Comparison of ENCODE assay signal across 7 cellular contexts in genomic region chr10:71766717-71767419, GRCh38. TPM values are rescaled to one million over a fixed set of nuclear protein-coding genes. Genes with fewer than 3 reads are reported as not detected.
A peak's percentile ranks its signal among the peaks of the same experiment; 100 is the strongest.
DNase-seq lines count a peak whose midpoint lies in the region; ATAC-seq and TF ChIP-seq lines count a peak whose summit lies in the region.

No MANE protein-coding gene starts in this region.

- no peak overlapping the region for H3K4ac ChIP-seq in trophoblast cell (ENCODE audit: low read depth, low read length)

- peak; percentile 67 for DNase-seq in activated CD4-positive, alpha-beta memory T cell treated with anti-CD3 and anti-CD28 coated beads, Interleukin-2, amount 10 ng/mL, durations not matched to agents 7 days and 5 days
- peak; percentile 98 for DNase-seq in fibroblast of the aortic adventitia (ENCODE audit: low read depth)
- DNase-seq in trophoblast cell: peak; percentile 97 to 98
- DNase-seq in stimulated activated CD4-positive, alpha-beta T cell treated with anti-CD3 and anti-CD28 coated beads, Interleukin-2, amount 100 ng/mL, for 48 hours: no peak
- DNase-seq in activated effector memory CD4-positive, alpha-beta T cell treated with Interleukin-2 at 50 U/mL for 16 hours: no peak

- peak overlapping the region; percentile 47 for H3K14ac ChIP-seq in trophoblast cell (ENCODE audit: low read length)

- H3K27ac ChIP-seq in HEK293 (ENCODE audit: extremely low read depth, low read depth, low read length) (no peak overlapping the region), trophoblast cell (ENCODE audit: low read depth, low read length) (peak overlapping the region; percentile 22)

- H4K12ac ChIP-seq in trophoblast cell (ENCODE audit: low read depth, low read length): no peak overlapping the region

- H3K4me1 Mint-ChIP-seq in activated CD4-positive, alpha-beta memory T cell treated with anti-CD3 and anti-CD28 coated beads, Interleukin-2, amount 10 ng/mL, durations not matched to agents 7 days and 5 days: peaks cover 85% of the 10 kb centered on the region

- H3K4me2 ChIP-seq in trophoblast cell (ENCODE audit: low read length): peak overlapping the region; percentile 22

- no peaks in the 10 kb centered on the region for H3K27me3 Mint-ChIP-seq in activated CD4-positive, alpha-beta memory T cell treated with anti-CD3 and anti-CD28 coated beads, Interleukin-2, amount 10 ng/mL, durations not matched to agents 7 days and 5 days

- peak overlapping the region; percentile 57 for H3K4me3 Mint-ChIP-seq in activated CD4-positive, alpha-beta memory T cell treated with anti-CD3 and anti-CD28 coated beads, Interleukin-2, amount 10 ng/mL, durations not matched to agents 7 days and 5 days

- H2AK5ac ChIP-seq in trophoblast cell (ENCODE audit: low read length): no peak overlapping the region

- H3K36me3 ChIP-seq in HEK293 (ENCODE audit: control insufficient read depth in 2 of 2, insufficient read depth in 1 of 2, low read length in 2 of 2): no peaks in the 10 kb centered on the region
- H3K36me3 ChIP-seq in trophoblast cell (ENCODE audit: control insufficient read depth in 1 of 2, insufficient read depth in 2 of 2, low read length in 2 of 2): no peaks in the 10 kb centered on the region

- peak overlapping the region; percentile 29 for H2BK5ac ChIP-seq in trophoblast cell (ENCODE audit: low read depth, low read length, poor library complexity)

- no peaks in the 10 kb centered on the region for H3K9me3 Mint-ChIP-seq in activated CD4-positive, alpha-beta memory T cell treated with anti-CD3 and anti-CD28 coated beads, Interleukin-2, amount 10 ng/mL, durations not matched to agents 7 days and 5 days

- TF ChIP-seq CTCF in HEK293 (tag by site-specific recombination; IDR thresholded peaks at IDR 0.05) (no peak), fibroblast of the aortic adventitia (IDR thresholded peaks at IDR 0.05; ENCODE audit: insufficient read depth, low read length) (no peak)

- H4K8ac ChIP-seq in trophoblast cell (ENCODE audit: low read depth, low read length): no peak overlapping the region

- peak overlapping the region; percentile 9 for H2BK120ac ChIP-seq in trophoblast cell (ENCODE audit: insufficient read depth, low read length, poor library complexity)

- H3K4me3 ChIP-seq in HEK293 (ENCODE audit: low read depth, low read length) (no peak overlapping the region), fibroblast of the aortic adventitia (ENCODE audit: low read depth, low read length) (no peak overlapping the region), trophoblast cell (ENCODE audit: low read depth, low read length) (no peak overlapping the region)

- no CpG with 5 or more reads among the region's 10 CpGs for WGBS in trophoblast cell (ENCODE audit: extremely low coverage, insufficient coverage, insufficient read length)

- H3K9me3 ChIP-seq in HEK293 (ENCODE audit: control insufficient read depth, insufficient read depth, low read depth, low read length) (no peaks in the 10 kb centered on the region), trophoblast cell (ENCODE audit: insufficient read depth, low read depth, low read length) (no peaks in the 10 kb centered on the region)

- H4K91ac ChIP-seq in trophoblast cell (ENCODE audit: low read depth, low read length): peak overlapping the region; percentile 44

- no peaks in the 10 kb centered on the region for H3K27me3 ChIP-seq in trophoblast cell (ENCODE audit: insufficient read depth, low read length)

- H3K9ac ChIP-seq in trophoblast cell (ENCODE audit: low read length): no peak overlapping the region

- CTCF ChIA-PET in HEK293 (lab: Yijun Ruan, JAX): interaction anchor here (0.6 to 0.9 kb wide), 3 partner anchors 41 to 447 kb away, joined by 3 to 6 read pairs (median 4); no protein-coding TSS in a partner anchor
- CTCF ChIA-PET in activated CD4-positive, alpha-beta memory T cell treated with anti-CD3 and anti-CD28 coated beads, Interleukin-2, amount 10 ng/mL, durations not matched to agents 7 days and 5 days (lab: Charles Lee): interaction anchor here (0.9 to 5.0 kb wide), 9 partner anchors 10 to 69 kb away, joined by 3 to 42 read pairs (median 6); no protein-coding TSS in a partner anchor

- peaks cover 2% of the 10 kb centered on the region for H3K79me2 ChIP-seq in trophoblast cell (ENCODE audit: control insufficient read depth, insufficient read depth, low read length, poor library complexity)

- H3K36me3 Mint-ChIP-seq in activated CD4-positive, alpha-beta memory T cell treated with anti-CD3 and anti-CD28 coated beads, Interleukin-2, amount 10 ng/mL, durations not matched to agents 7 days and 5 days (ENCODE audit: low read depth): peaks cover 70% of the 10 kb centered on the region

- peaks cover 21% of the 10 kb centered on the region for H3K79me1 ChIP-seq in trophoblast cell (ENCODE audit: low read length)

- H3K4me1 ChIP-seq in HEK293 (ENCODE audit: control insufficient read depth, insufficient read depth, low read length) (no peaks in the 10 kb centered on the region), trophoblast cell (ENCODE audit: control insufficient read depth in 1 of 2, insufficient read depth in 2 of 2, low read length in 2 of 2) (peaks cover 31 to 32% of the 10 kb centered on the region in 2 experiments)

- no peak overlapping the region for H2AFZ ChIP-seq in trophoblast cell (ENCODE audit: insufficient read depth, low read length, poor library complexity)

- H3K18ac ChIP-seq in trophoblast cell (ENCODE audit: low read length): peak overlapping the region; percentile 18

- no peak for ATAC-seq in GM21723 (IDR thresholded peaks at IDR 0.05; ENCODE audit: unreplicated experiment)

- POLR2A ChIA-PET in HEK293 (lab: Yijun Ruan, JAX): no interaction called here
- POLR2A ChIA-PET in activated CD4-positive, alpha-beta memory T cell treated with anti-CD3 and anti-CD28 coated beads, Interleukin-2, amount 10 ng/mL, durations not matched to agents 7 days and 5 days (lab: Charles Lee): interaction anchor here (1.1 to 12.0 kb wide), 9 partner anchors 10 to 68 kb away, joined by 3 to 162 read pairs (median 10); no protein-coding TSS in a partner anchor

- peak overlapping the region; percentile 91 for H3K27ac Mint-ChIP-seq in activated CD4-positive, alpha-beta memory T cell treated with anti-CD3 and anti-CD28 coated beads, Interleukin-2, amount 10 ng/mL, durations not matched to agents 7 days and 5 days

- peak overlapping the region; percentile 38 for H2BK12ac ChIP-seq in trophoblast cell (ENCODE audit: low read length)

- H3K23ac ChIP-seq in trophoblast cell (ENCODE audit: low read length): no peak overlapping the region

TF ChIP-seq in HEK293, 187 proteins besides CTCF, POLR2A, EP300 and RAD21:
- TF ChIP-seq, protein P1, sequence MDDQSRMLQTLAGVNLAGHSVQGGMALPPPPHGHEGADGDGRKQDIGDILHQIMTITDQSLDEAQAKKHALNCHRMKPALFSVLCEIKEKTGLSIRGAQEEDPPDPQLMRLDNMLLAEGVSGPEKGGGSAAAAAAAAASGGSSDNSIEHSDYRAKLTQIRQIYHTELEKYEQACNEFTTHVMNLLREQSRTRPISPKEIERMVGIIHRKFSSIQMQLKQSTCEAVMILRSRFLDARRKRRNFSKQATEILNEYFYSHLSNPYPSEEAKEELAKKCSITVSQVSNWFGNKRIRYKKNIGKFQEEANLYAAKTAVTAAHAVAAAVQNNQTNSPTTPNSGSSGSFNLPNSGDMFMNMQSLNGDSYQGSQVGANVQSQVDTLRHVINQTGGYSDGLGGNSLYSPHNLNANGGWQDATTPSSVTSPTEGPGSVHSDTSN (CRISPR knock-in tag; IDR thresholded peaks at IDR 0.05): no peak
- TF ChIP-seq ZNF274 (IDR thresholded peaks at IDR 0.05; ENCODE audit: low read length) (no peak), ZNF274 (tag by site-specific recombination; IDR thresholded peaks at IDR 0.05; ENCODE audit: borderline replicate concordance) (no peak), ZNF16 (tag by site-specific recombination; IDR thresholded peaks at IDR 0.05; ENCODE audit: low read depth) (no peak), KLF1 (tag by site-specific recombination; IDR thresholded peaks at IDR 0.05) (peak; percentile 92), ZNF843 (tag by site-specific recombination; IDR thresholded peaks at IDR 0.05) (no peak)

RNA-seq across cellular contexts. Expression of gene VSIR, which starts 6.5 kb away (rescaled TPM):
- total RNA-seq in activated CD4-positive, alpha-beta memory T cell treated with anti-CD3 and anti-CD28 coated beads, Interleukin-2, amount 10 ng/mL, durations not matched to agents 7 days and 5 days: 100 to 1,000 TPM; 109 TPM
- 16.9 and 20.6 TPM in 2 replicates for total RNA-seq in fibroblast of the aortic adventitia (ENCODE audit: low replicate concordance)
- polyA plus RNA-seq in trophoblast cell (2013): 38.2 and 43.6 TPM in 2 replicates

RNA-seq across cellular contexts. Expression of gene C10orf105, which starts 47.3 kb away (rescaled TPM):
- under 1 TPM; 0.25 to 0.33 TPM for total RNA-seq in activated CD4-positive, alpha-beta memory T cell treated with anti-CD3 and anti-CD28 coated beads, Interleukin-2, amount 10 ng/mL, durations not matched to agents 7 days and 5 days
- total RNA-seq in fibroblast of the aortic adventitia (ENCODE audit: low replicate concordance): under 0.01 TPM in 1 of 2 replicates, not detected in the other
- polyA plus RNA-seq in trophoblast cell (2013): 0.01 and 0.03 TPM in 2 replicates

Comparison
In these comparisons a context has a peak if more than half of its experiments do, and no peak if none do; other contexts are left out.
1. DNase-seq: peak in activated CD4-positive, alpha-beta memory T cell treated with anti-CD3 and anti-CD28 coated beads, Interleukin-2, amount 10 ng/mL, durations not matched to agents 7 days and 5 days (single experiment), fibroblast of the aortic adventitia (single experiment) and trophoblast cell (2 of 2); none in stimulated activated CD4-positive, alpha-beta T cell treated with anti-CD3 and anti-CD28 coated beads, Interleukin-2, amount 100 ng/mL, for 48 hours (0 of 2) and activated effector memory CD4-positive, alpha-beta T cell treated with Interleukin-2 at 50 U/mL for 16 hours (single experiment).